ENCODE assay signal across 24 cellular contexts in genomic region chr4:173859091-173859713, GRCh38.
"Had no signal": no experiment of that assay in that cellular context is flagged by ENCODE, and none has a peak within 500 bp of the region (broad histone marks: within the 10 kb centered on the region; RNA-seq: fewer than 3 reads in every experiment).

No MANE protein-coding gene starts in this region.

- H3K4me1 Mint-ChIP-seq: activated CD4-positive, alpha-beta memory T cell treated with anti-CD3 and anti-CD28 coated beads, Interleukin-2, amount 10 ng/mL, durations not matched to agents 7 days and 5 days; activated CD4-positive, alpha-beta T cell treated with anti-CD3 and anti-CD28 coated beads, Interleukin-2, amount 10 ng/mL, durations not matched to agents 7 days and 5 days; activated T-helper 17 cell treated with anti-CD3 and anti-CD28 coated beads, Interleukin-2, amount 50 U/mL, for 72 hours; naive thymus-derived CD4-positive, alpha-beta T cell; neural progenitor cell had no signal

- H3K9me3 ChIP-seq: psoas muscle, tibial nerve had no signal

- H3K27ac ChIP-seq: foreskin keratinocyte, heart right ventricle, left lung, neural progenitor cell, parathyroid adenoma, psoas muscle, tibial nerve had no signal

- H3K4me1 ChIP-seq: foreskin keratinocyte, left lung, neural progenitor cell, parathyroid adenoma, psoas muscle had no signal

- DNase-seq: activated CD4-positive, alpha-beta memory T cell treated with anti-CD3 and anti-CD28 coated beads, Interleukin-2, amount 10 ng/mL, durations not matched to agents 7 days and 5 days; activated CD4-positive, alpha-beta T cell treated with anti-CD3 and anti-CD28 coated beads, Interleukin-2, amount 10 ng/mL, durations not matched to agents 7 days and 5 days; activated CD4-positive, CD25-positive, alpha-beta regulatory T cell treated with anti-CD3 and anti-CD28 coated beads, Interleukin-2, amount 50 U/mL, for 72 hours; activated gamma-delta T cell treated with Interleukin-2 at 50 U/mL for 16 hours; activated naive CD4-positive, alpha-beta T cell treated with anti-CD3 and anti-CD28 coated beads, Interleukin-2, amount 50 U/mL, for 16 hours; activated T-cell treated with anti-CD3 and anti-CD28 coated beads, Interleukin-2, amount 50 U/mL, for 4 hours; amniotic stem cell; caudate nucleus; foreskin keratinocyte; heart right ventricle; left lung; midbrain; naive thymus-derived CD4-positive, alpha-beta T cell; occipital lobe; psoas muscle; sigmoid colon; small intestine; stimulated activated CD4-positive, alpha-beta T cell treated with anti-CD3 and anti-CD28 coated beads, Interleukin-2, amount 100 ng/mL, for 24 hours; stimulated activated naive CD4-positive, alpha-beta T cell; T-helper 9 cell had no signal

- H3K9me3 Mint-ChIP-seq: activated CD4-positive, alpha-beta memory T cell treated with anti-CD3 and anti-CD28 coated beads, Interleukin-2, amount 10 ng/mL, durations not matched to agents 7 days and 5 days; activated CD4-positive, alpha-beta T cell treated with anti-CD3 and anti-CD28 coated beads, Interleukin-2, amount 10 ng/mL, durations not matched to agents 7 days and 5 days had no signal

- H3K27ac Mint-ChIP-seq: activated CD4-positive, alpha-beta memory T cell treated with anti-CD3 and anti-CD28 coated beads, Interleukin-2, amount 10 ng/mL, durations not matched to agents 7 days and 5 days; activated CD4-positive, alpha-beta T cell treated with anti-CD3 and anti-CD28 coated beads, Interleukin-2, amount 10 ng/mL, durations not matched to agents 7 days and 5 days; activated T-helper 17 cell treated with anti-CD3 and anti-CD28 coated beads, Interleukin-2, amount 50 U/mL, for 72 hours; naive thymus-derived CD4-positive, alpha-beta T cell; neural progenitor cell had no signal

- H3K27me3 ChIP-seq: foreskin keratinocyte, heart right ventricle, left lung, neural progenitor cell, sigmoid colon, tibial nerve had no signal

- H3K36me3 ChIP-seq: heart right ventricle, left lung, neural progenitor cell, sigmoid colon, tibial nerve had no signal

- H3K4me3 ChIP-seq: heart right ventricle, left lung, neural progenitor cell, psoas muscle, sigmoid colon, tibial nerve had no signal

- H3K27me3 Mint-ChIP-seq: activated CD4-positive, alpha-beta memory T cell treated with anti-CD3 and anti-CD28 coated beads, Interleukin-2, amount 10 ng/mL, durations not matched to agents 7 days and 5 days; activated CD4-positive, alpha-beta T cell treated with anti-CD3 and anti-CD28 coated beads, Interleukin-2, amount 10 ng/mL, durations not matched to agents 7 days and 5 days; activated T-helper 17 cell treated with anti-CD3 and anti-CD28 coated beads, Interleukin-2, amount 50 U/mL, for 72 hours had no signal

- H3K4me3 Mint-ChIP-seq: activated CD4-positive, alpha-beta memory T cell treated with anti-CD3 and anti-CD28 coated beads, Interleukin-2, amount 10 ng/mL, durations not matched to agents 7 days and 5 days; activated CD4-positive, alpha-beta T cell treated with anti-CD3 and anti-CD28 coated beads, Interleukin-2, amount 10 ng/mL, durations not matched to agents 7 days and 5 days; activated T-cell treated with anti-CD3 and anti-CD28 coated beads, Interleukin-2, amount 50 U/mL, for 4 hours; activated T-helper 17 cell treated with anti-CD3 and anti-CD28 coated beads, Interleukin-2, amount 50 U/mL, for 72 hours; naive thymus-derived CD4-positive, alpha-beta T cell; neural progenitor cell had no signal

- ATAC-seq: activated T-cell treated with anti-CD3 and anti-CD28 coated beads, Interleukin-2, amount 50 U/mL, for 4 hours; activated T-helper 17 cell treated with anti-CD3 and anti-CD28 coated beads, Interleukin-2, amount 50 U/mL, for 72 hours; foreskin keratinocyte; left lung; naive thymus-derived CD4-positive, alpha-beta T cell; psoas muscle had no signal
